In the genomic region with DNA sequence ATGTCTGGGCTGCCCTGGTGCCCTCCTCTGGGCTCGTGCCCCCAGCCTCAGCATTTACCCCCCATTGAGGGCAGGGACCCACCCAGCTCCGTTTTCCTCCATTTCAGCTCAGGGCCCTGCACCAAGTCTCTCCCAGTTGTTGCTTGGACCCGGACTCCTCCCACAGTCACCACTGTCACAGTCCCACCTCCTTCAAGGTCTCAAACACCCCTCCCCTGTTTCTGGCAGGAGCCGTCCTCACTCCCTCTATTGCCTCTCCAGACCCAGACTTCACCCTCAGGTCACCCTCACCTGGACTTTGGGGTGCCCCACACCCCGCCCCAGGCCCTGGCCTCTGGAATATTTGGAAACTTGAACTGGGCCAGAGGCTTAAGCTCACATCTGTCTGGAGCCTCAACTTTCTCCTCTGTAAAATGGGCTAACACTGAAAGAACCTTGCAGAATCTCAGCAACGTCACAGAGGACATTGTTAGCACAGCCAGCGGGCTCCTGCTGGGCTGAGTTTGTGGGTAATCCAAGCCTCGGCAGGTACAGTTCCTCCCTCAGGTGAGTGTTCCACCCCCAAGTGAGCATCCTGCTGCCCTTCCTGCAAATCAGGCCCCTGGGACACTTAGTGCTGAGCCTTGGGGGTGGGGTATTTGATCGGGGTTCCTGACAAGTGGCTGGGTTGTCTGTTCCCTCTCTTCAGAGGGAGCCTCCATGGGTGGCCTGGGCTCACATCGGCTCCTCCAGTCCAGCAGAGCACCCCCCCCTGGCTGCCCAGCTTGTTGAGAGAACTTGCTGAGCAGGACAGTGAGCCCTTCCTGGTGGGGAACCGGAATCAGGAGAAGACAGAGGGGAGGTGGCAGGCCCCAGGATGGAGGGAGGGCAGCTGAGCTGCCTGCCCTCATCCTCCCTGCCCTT, we compare ENCODE assay signal across 8 cellular contexts.
DNase-seq lines count a peak whose midpoint lies in the region; FAIRE-seq and TF ChIP-seq lines count a peak whose summit lies in the region.

No MANE protein-coding gene starts in this region.

- H3K4me1 Mint-ChIP-seq in activated naive CD4-positive, alpha-beta T cell treated with anti-CD3 and anti-CD28 coated beads, Interleukin-2, amount 50 U/mL, for 24 hours: peaks cover 56% of the 10 kb centered on the region

- H3K27me3 Mint-ChIP-seq in activated naive CD4-positive, alpha-beta T cell treated with anti-CD3 and anti-CD28 coated beads, Interleukin-2, amount 50 U/mL, for 24 hours: no peaks in the 10 kb centered on the region

- peak overlapping the region; percentile 90 for H3K4me3 Mint-ChIP-seq in activated naive CD4-positive, alpha-beta T cell treated with anti-CD3 and anti-CD28 coated beads, Interleukin-2, amount 50 U/mL, for 24 hours

- H3K9ac ChIP-seq in muscle layer of colon (ENCODE audit: low read length): peak overlapping the region; percentile 65

- no peaks in the 10 kb centered on the region for H3K9me3 Mint-ChIP-seq in activated naive CD4-positive, alpha-beta T cell treated with anti-CD3 and anti-CD28 coated beads, Interleukin-2, amount 50 U/mL, for 24 hours

- H3K9me3 ChIP-seq in muscle layer of colon (ENCODE audit: low read length) (no peaks in the 10 kb centered on the region), OCI-LY7 (ENCODE audit: low read length) (no peaks in the 10 kb centered on the region)

- H3K4me2 ChIP-seq in OCI-LY7 (ENCODE audit: low read length): no peak overlapping the region

- no TSS peak for BruUV-seq in OCI-LY7 (replicated peaks; lab: Mats Ljungman, UMichigan)

- H3K36me3 ChIP-seq in muscle layer of colon (ENCODE audit: insufficient read depth, low read length) (peaks cover 7% of the 10 kb centered on the region), OCI-LY7 (ENCODE audit: insufficient read depth, low read length) (no peaks in the 10 kb centered on the region)

- TF ChIP-seq CTCF in OCI-LY7 (conservative IDR thresholded peaks at IDR 0.05; ENCODE audit: low read length): no peak

- no peaks in the 10 kb centered on the region for H4K20me1 ChIP-seq in OCI-LY7 (ENCODE audit: insufficient read depth, low read length)

- POLR2A ChIA-PET in OCI-LY7 (lab: Charles Lee): no interaction called here

- H3K27ac Mint-ChIP-seq in activated naive CD4-positive, alpha-beta T cell treated with anti-CD3 and anti-CD28 coated beads, Interleukin-2, amount 50 U/mL, for 24 hours: peak overlapping the region; percentile 97

- FAIRE-seq in frontal cortex (lab: Jason Lieb, UNC): no peak

- no peaks in the 10 kb centered on the region for H3K79me2 ChIP-seq in OCI-LY7 (ENCODE audit: insufficient read depth, low read depth, low read length)

- H3K4me1 ChIP-seq in muscle layer of colon (ENCODE audit: insufficient read depth, low read length) (peaks cover 70% of the 10 kb centered on the region), OCI-LY7 (ENCODE audit: insufficient read depth, low read length, poor library complexity, severe bottlenecking) (no peaks in the 10 kb centered on the region)

- H3K4me3 ChIP-seq in muscle layer of colon (ENCODE audit: low read depth in 1 of 2, low read length in 2 of 2) (peak overlapping the region; percentile 22 to 57), OCI-LY7 (ENCODE audit: low read depth, low read length, poor library complexity, severe bottlenecking) (no peak overlapping the region)

- CTCF ChIA-PET in OCI-LY7 (lab: Charles Lee; ENCODE audit: unreplicated experiment): no interaction called here

- no peaks in the 10 kb centered on the region for H3K9me2 ChIP-seq in OCI-LY7 (ENCODE audit: insufficient read depth, low read length)

- H3K27me3 ChIP-seq in muscle layer of colon (ENCODE audit: control insufficient read depth in 1 of 2, insufficient read depth in 2 of 2, low read length in 2 of 2): no peaks in the 10 kb centered on the region

- H2AFZ ChIP-seq in OCI-LY7 (ENCODE audit: low read length): no peak overlapping the region

- no peaks in the 10 kb centered on the region for H3K36me3 Mint-ChIP-seq in activated naive CD4-positive, alpha-beta T cell treated with anti-CD3 and anti-CD28 coated beads, Interleukin-2, amount 50 U/mL, for 24 hours

- intact Hi-C loops in OCI-LY7 (cut with micrococcal nuclease; ENCODE audit: unreplicated experiment): loop anchor here (10.0 kb wide), 1 partner anchor 316 kb away; the partner anchor contains the start of gene IER5L

- peak overlapping the region; percentile 97 for H3K27ac ChIP-seq in cingulate gyrus (ENCODE audit: low read depth, low read length)
- peak overlapping the region; percentile 96 for H3K27ac ChIP-seq in muscle layer of colon (ENCODE audit: low read depth, low read length)
- no peak overlapping the region for H3K27ac ChIP-seq in OCI-LY7 (ENCODE audit: low read depth, low read length, poor library complexity, severe bottlenecking)

- DNase-seq in activated naive CD4-positive, alpha-beta T cell treated with Interleukin-2 at 50 U/mL for 16 hours: no peak
- DNase-seq in ureter (ENCODE audit: low spot score) (peak; percentile 68), cerebellum (ENCODE audit: low spot score) (no peak), OCI-LY7 (ENCODE audit: low spot score) (no peak), frontal cortex (ENCODE audit: low spot score in 2 of 2) (no peak)
